ENCODE assay signal across 26 cellular contexts in the genomic region with DNA sequence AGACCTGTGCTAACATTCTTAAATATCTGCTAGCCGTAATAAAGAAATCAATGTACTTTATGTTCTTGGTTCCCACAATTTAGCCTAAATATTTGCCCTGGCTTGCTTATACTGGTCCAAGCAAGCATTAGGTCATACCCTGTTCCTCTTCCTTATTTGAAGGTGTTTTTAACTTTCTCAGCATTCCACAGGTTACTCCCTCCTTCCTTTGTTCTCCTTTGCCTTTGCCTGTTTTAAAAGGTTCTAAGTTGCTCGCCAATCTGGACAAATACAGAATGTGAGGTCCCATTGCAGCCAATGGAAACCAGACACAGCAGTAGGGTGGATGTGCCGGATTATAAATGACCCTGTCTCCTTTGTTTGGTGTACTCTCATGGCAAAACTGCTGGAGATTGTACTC.
"Had no signal": no experiment of that assay in that cellular context is flagged by ENCODE, and none has a peak within 500 bp of the region (broad histone marks: within the 10 kb centered on the region; RNA-seq: fewer than 3 reads in every experiment).

No MANE protein-coding gene starts in this region.

- H3K4me3 ChIP-seq: MG63, PC-9 had no signal

- H3K27me3 ChIP-seq: MG63 had no signal

- H3K27ac ChIP-seq: PC-9 had no signal

- DNase-seq: activated CD4-positive, alpha-beta T cell treated with anti-CD3 and anti-CD28 coated beads, Interleukin-2, amount 10 ng/mL, durations not matched to agents 24 days and 14 days; activated CD4-positive, alpha-beta T cell treated with anti-CD3 and anti-CD28 coated beads, Interleukin-2, amount 50 U/mL, for 4 hours; activated CD8-positive, alpha-beta T cell treated with anti-CD3 and anti-CD28 coated beads for 36 hours; activated effector memory CD4-positive, alpha-beta T cell treated with anti-CD3 and anti-CD28 coated beads, Interleukin-2, amount 50 U/mL, for 16 hours; activated naive CD4-positive, alpha-beta T cell; activated naive CD4-positive, alpha-beta T cell treated with anti-CD3 and anti-CD28 coated beads, Interleukin-2, amount 50 U/mL, for 16 hours; activated naive CD8-positive, alpha-beta T cell treated with anti-CD3 and anti-CD28 coated beads for 36 hours; activated T-cell treated with anti-CD3 and anti-CD28 coated beads, Interleukin-2, amount 50 U/mL, for 1 hour; activated T-cell treated with anti-CD3 and anti-CD28 coated beads, Interleukin-2, amount 50 U/mL, for 72 hours; amniotic stem cell; aorta; Kasumi-1; KG1; MG63; NCI-H1048; NCI-H1105 treated with DMSO at 0.1 percent for 48 hours; NCI-H1436; NCI-H1694; NCI-H1930; NCI-H2171; NCI-H510A; NCI-H526; NCI-H748 treated with DMSO at 0.1 percent for 48 hours; NK-92 treated with Interleukin-12 subunit alpha and Interleukin-12 subunit beta, amount 100 ng/mL, for 24 hours; PC-9; Right ventricle myocardium superior had no signal

- H3K36me3 ChIP-seq: MG63 had no signal

- H3K9me3 ChIP-seq: MG63 had no signal
